Comparison of ENCODE assay signal across 11 cellular contexts in genomic region chr1:81237531-81238528, GRCh38.
DNase-seq lines count a peak whose midpoint lies in the region; ATAC-seq, FAIRE-seq and TF ChIP-seq lines count a peak whose summit lies in the region.
"Had no signal": no experiment of that assay in that cellular context is flagged by ENCODE, and none has a peak within 500 bp of the region (broad histone marks: within the 10 kb centered on the region; RNA-seq: fewer than 3 reads in every experiment).

No MANE protein-coding gene starts in this region.

- peak overlapping the region; percentile 49 for H3K4me3 ChIP-seq in SU-DHL-6 (ENCODE audit: insufficient read depth, low read length, poor library complexity, severe bottlenecking)
- H3K4me3 ChIP-seq in kidney (ENCODE audit: low read length in 2 of 2): peak overlapping the region; percentile 48 to 52
- peak overlapping the region; percentile 31 for H3K4me3 ChIP-seq in upper lobe of right lung
- H3K4me3 ChIP-seq: BLaER1 had no signal

- H3K27ac Mint-ChIP-seq in activated naive CD8-positive, alpha-beta T cell treated with anti-CD3 and anti-CD28 coated beads, Interleukin-2, amount 10 ng/mL, durations not matched to agents 7 days and 5 days: no peak overlapping the region
- H3K27ac Mint-ChIP-seq in activated naive CD8-positive, alpha-beta T cell treated with anti-CD3 and anti-CD28 coated beads, Interleukin-2, amount 50 U/mL, for 24 hours: no peak overlapping the region

- no peaks in the 10 kb centered on the region for H3K27me3 Mint-ChIP-seq in activated naive CD8-positive, alpha-beta T cell treated with anti-CD3 and anti-CD28 coated beads, Interleukin-2, amount 10 ng/mL, durations not matched to agents 7 days and 5 days
- no peaks in the 10 kb centered on the region for H3K27me3 Mint-ChIP-seq in activated naive CD8-positive, alpha-beta T cell treated with anti-CD3 and anti-CD28 coated beads, Interleukin-2, amount 50 U/mL, for 24 hours

- H3K4me1 ChIP-seq in kidney (ENCODE audit: control insufficient read depth in 1 of 2, insufficient read depth in 1 of 2, low read depth in 1 of 2, low read length in 2 of 2): no peaks in the 10 kb centered on the region
- H3K4me1 ChIP-seq in upper lobe of right lung: no peaks in the 10 kb centered on the region
- H3K4me1 ChIP-seq: BLaER1 had no signal

- no peaks in the 10 kb centered on the region for H3K9me3 Mint-ChIP-seq in activated naive CD8-positive, alpha-beta T cell treated with anti-CD3 and anti-CD28 coated beads, Interleukin-2, amount 10 ng/mL, durations not matched to agents 7 days and 5 days
- H3K9me3 Mint-ChIP-seq in activated naive CD8-positive, alpha-beta T cell treated with anti-CD3 and anti-CD28 coated beads, Interleukin-2, amount 50 U/mL, for 24 hours: peaks cover 3% of the 10 kb centered on the region

- no peaks in the 10 kb centered on the region for H3K9me2 ChIP-seq in SU-DHL-6 (replicated peaks; ENCODE audit: insufficient read depth, low read length)

- H3K9me3 ChIP-seq in SU-DHL-6 (ENCODE audit: insufficient read depth, low read length): no peaks in the 10 kb centered on the region
- H3K9me3 ChIP-seq in kidney (ENCODE audit: control insufficient read depth in 1 of 2, low read length in 2 of 2): no peaks in the 10 kb centered on the region
- H3K9me3 ChIP-seq in upper lobe of right lung: no peaks in the 10 kb centered on the region
- H3K9me3 ChIP-seq: BLaER1 had no signal

- H4K20me1 ChIP-seq in SU-DHL-6 (ENCODE audit: low read depth, low read length): no peaks in the 10 kb centered on the region
- H4K20me1 ChIP-seq: BLaER1 had no signal

- H3K27ac ChIP-seq in SU-DHL-6 (ENCODE audit: low read depth, low read length): no peak overlapping the region
- no peak overlapping the region for H3K27ac ChIP-seq in kidney (ENCODE audit: low read depth in 2 of 2, low read length in 2 of 2)
- no peak overlapping the region for H3K27ac ChIP-seq in upper lobe of right lung
- H3K27ac ChIP-seq: BLaER1 had no signal

- no peak for FAIRE-seq in kidney (lab: Jason Lieb, UNC)
- FAIRE-seq: GM19239 had no signal

- H3K36me3 Mint-ChIP-seq in activated naive CD8-positive, alpha-beta T cell treated with anti-CD3 and anti-CD28 coated beads, Interleukin-2, amount 10 ng/mL, durations not matched to agents 7 days and 5 days: no peaks in the 10 kb centered on the region
- no peaks in the 10 kb centered on the region for H3K36me3 Mint-ChIP-seq in activated naive CD8-positive, alpha-beta T cell treated with anti-CD3 and anti-CD28 coated beads, Interleukin-2, amount 50 U/mL, for 24 hours (ENCODE audit: low read depth)

- H3K4me3 Mint-ChIP-seq in activated naive CD8-positive, alpha-beta T cell treated with anti-CD3 and anti-CD28 coated beads, Interleukin-2, amount 10 ng/mL, durations not matched to agents 7 days and 5 days: peak overlapping the region; percentile 13
- H3K4me3 Mint-ChIP-seq in activated naive CD8-positive, alpha-beta T cell treated with anti-CD3 and anti-CD28 coated beads, Interleukin-2, amount 50 U/mL, for 24 hours: no peak overlapping the region

- no peaks in the 10 kb centered on the region for H3K4me1 Mint-ChIP-seq in activated naive CD8-positive, alpha-beta T cell treated with anti-CD3 and anti-CD28 coated beads, Interleukin-2, amount 10 ng/mL, durations not matched to agents 7 days and 5 days
- H3K4me1 Mint-ChIP-seq in activated naive CD8-positive, alpha-beta T cell treated with anti-CD3 and anti-CD28 coated beads, Interleukin-2, amount 50 U/mL, for 24 hours: no peaks in the 10 kb centered on the region

- intact Hi-C loops in kidney (cut with DNase I) (no loop called here), upper lobe of right lung (cut with DNase I) (no loop called here)

- TF ChIP-seq CTCF in SU-DHL-6 (IDR thresholded peaks at IDR 0.05; ENCODE audit: insufficient read depth, low read length, poor library complexity, severe bottlenecking) (no peak), kidney (IDR thresholded peaks at IDR 0.05; ENCODE audit: borderline replicate concordance, extremely low read depth, insufficient read depth) (no peak), upper lobe of right lung (IDR thresholded peaks at IDR 0.05) (no peak), omental fat pad (IDR thresholded peaks at IDR 0.05) (no peak)

- H3K27me3 ChIP-seq in SU-DHL-6 (ENCODE audit: low read length) (no peaks in the 10 kb centered on the region), upper lobe of right lung (no peaks in the 10 kb centered on the region)
- H3K27me3 ChIP-seq: BLaER1 had no signal

- H3K36me3 ChIP-seq in SU-DHL-6 (ENCODE audit: low read length) (no peaks in the 10 kb centered on the region; the same call in 1 of the 2 replicates), kidney (ENCODE audit: control insufficient read depth in 1 of 2, insufficient read depth in 2 of 2, low read length in 2 of 2) (no peaks in the 10 kb centered on the region), upper lobe of right lung (no peaks in the 10 kb centered on the region)
- H3K36me3 ChIP-seq: BLaER1 had no signal

- H3F3A ChIP-seq in SU-DHL-6 (ENCODE audit: insufficient read depth): no peaks in the 10 kb centered on the region

- DNase-seq in activated naive CD8-positive, alpha-beta T cell treated with anti-CD3 and anti-CD28 coated beads, Interleukin-2, amount 10 ng/mL, durations not matched to agents 7 days and 5 days: no peak
- DNase-seq in activated naive CD8-positive, alpha-beta T cell treated with anti-CD3 and anti-CD28 coated beads, Interleukin-2, amount 50 U/mL, for 24 hours: no peak
- DNase-seq in kidney: no peak
- DNase-seq in upper lobe of right lung: no peak
- no peak for DNase-seq in omental fat pad (ENCODE audit: low spot score)
- no peak for DNase-seq in NCI-H1048 (lab: John Stamatoyannopoulos, UW)
- DNase-seq in MV-4-11 (lab: John Stamatoyannopoulos, UW): no peak
- DNase-seq: amygdala had no signal

- H3K4me2 ChIP-seq in SU-DHL-6 (ENCODE audit: low read depth, low read length, poor library complexity, severe bottlenecking): peak overlapping the region; percentile 74
- H3K4me2 ChIP-seq: BLaER1 had no signal

- peak overlapping the region; percentile 79 for H2AFZ ChIP-seq in SU-DHL-6 (ENCODE audit: low read depth, low read length, severe bottlenecking)

- peak overlapping the region; percentile 36 for H3K9ac ChIP-seq in SU-DHL-6 (ENCODE audit: low read length)
- no peak overlapping the region for H3K9ac ChIP-seq in kidney (ENCODE audit: low read length in 2 of 2)
- H3K9ac ChIP-seq: BLaER1 had no signal

- no peaks in the 10 kb centered on the region for H3K79me2 ChIP-seq in SU-DHL-6 (ENCODE audit: insufficient read depth, low read length)

- no peak for ATAC-seq in activated naive CD8-positive, alpha-beta T cell treated with anti-CD3 and anti-CD28 coated beads, Interleukin-2, amount 10 ng/mL, durations not matched to agents 7 days and 5 days (ENCODE audit: low read depth)
- no peak for ATAC-seq in activated naive CD8-positive, alpha-beta T cell treated with anti-CD3 and anti-CD28 coated beads, Interleukin-2, amount 50 U/mL, for 24 hours
- ATAC-seq in upper lobe of right lung (no peak), omental fat pad (ENCODE audit: low FRiP score) (no peak)

- POLR2A ChIA-PET in activated naive CD8-positive, alpha-beta T cell treated with anti-CD3 and anti-CD28 coated beads, Interleukin-2, amount 10 ng/mL, durations not matched to agents 7 days and 5 days (lab: Charles Lee): no interaction called here
